ENCODE assay signal across 19 cellular contexts in the genomic region with DNA sequence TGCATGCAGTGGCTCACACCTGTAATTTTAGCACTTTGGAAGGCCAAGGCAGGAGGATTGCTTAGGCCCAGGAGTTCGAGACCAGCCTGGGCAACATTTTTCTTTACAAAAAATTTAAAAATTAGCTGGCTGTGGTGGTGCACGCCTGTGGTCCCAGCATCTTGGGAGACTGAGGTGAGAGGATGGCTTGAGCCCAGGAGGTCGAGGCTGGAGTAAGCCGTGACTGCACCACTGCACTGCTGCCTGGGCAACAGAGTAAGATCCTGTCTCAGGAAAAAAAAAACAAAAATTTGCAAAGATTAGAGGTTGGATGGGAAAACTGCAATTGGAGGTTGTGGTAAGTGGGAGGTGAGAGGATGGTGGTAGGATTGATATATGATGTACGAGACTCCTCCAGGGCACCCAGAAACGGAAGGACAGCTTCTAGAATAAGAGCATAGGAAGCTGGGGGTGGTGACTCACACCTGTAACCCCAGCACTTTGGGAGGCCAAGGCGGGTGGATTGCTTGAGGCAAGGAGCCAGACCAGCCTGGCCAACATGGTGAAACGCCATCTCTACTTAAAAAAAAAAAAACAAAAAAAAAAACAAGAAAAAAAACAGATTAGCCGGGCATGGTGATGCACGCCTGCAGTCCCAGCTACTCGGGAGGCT. TPM values are rescaled to one million over a fixed set of nuclear protein-coding genes. Genes with fewer than 3 reads are reported as not detected.
DNase-seq lines count a peak whose midpoint lies in the region; ATAC-seq and TF ChIP-seq lines count a peak whose summit lies in the region.
"Had no signal": no experiment of that assay in that cellular context is flagged by ENCODE, and none has a peak within 500 bp of the region (broad histone marks: within the 10 kb centered on the region; RNA-seq: fewer than 3 reads in every experiment).

No MANE protein-coding gene starts in this region.

- no peak overlapping the region for H3K4me3 ChIP-seq in neutrophil (ENCODE audit: low read depth in 1 of 2, low read length in 1 of 2)
- H3K4me3 ChIP-seq in mucosa of descending colon = no peak overlapping the region
- H3K4me3 ChIP-seq: GM12878 had no signal

- H3K27ac Mint-ChIP-seq in activated naive CD4-positive, alpha-beta T cell treated with anti-CD3 and anti-CD28 coated beads, Interleukin-2, amount 50 U/mL, for 24 hours = peak overlapping the region; percentile 42
- peak overlapping the region; percentile 8 for H3K27ac Mint-ChIP-seq in activated B cell treated with CpG ODN at 0.5 μM for 24 hours

- H3K27ac ChIP-seq in neutrophil = peak overlapping the region; percentile 84
- H3K27ac ChIP-seq: C4-2B had no signal

- TF ChIP-seq CTCF in activated B cell treated with CpG ODN at 0.5 μM for 24 hours (IDR thresholded peaks at IDR 0.05) (no peak), neutrophil (IDR thresholded peaks at IDR 0.05) (no peak), mucosa of descending colon (IDR thresholded peaks at IDR 0.05) (no peak)

- H3K36me3 Mint-ChIP-seq in activated naive CD4-positive, alpha-beta T cell treated with anti-CD3 and anti-CD28 coated beads, Interleukin-2, amount 50 U/mL, for 24 hours = no peaks in the 10 kb centered on the region
- no peaks in the 10 kb centered on the region for H3K36me3 Mint-ChIP-seq in activated B cell treated with CpG ODN at 0.5 μM for 24 hours (ENCODE audit: low read depth)

- no peak overlapping the region for H3K4me3 Mint-ChIP-seq in activated naive CD4-positive, alpha-beta T cell treated with anti-CD3 and anti-CD28 coated beads, Interleukin-2, amount 50 U/mL, for 24 hours
- H3K4me3 Mint-ChIP-seq in activated B cell treated with CpG ODN at 0.5 μM for 24 hours = no peak overlapping the region

- DNase-seq in activated naive CD4-positive, alpha-beta T cell (lab: John Stamatoyannopoulos, UW) = no peak
- DNase-seq in Daoy (ENCODE audit: low read depth) (peak; percentile 32), activated B cell treated with CpG ODN at 0.5 μM for 24 hours (no peak), occipital lobe (lab: John Stamatoyannopoulos, UW) (no peak), mucosa of descending colon (no peak)
- no peak for DNase-seq in activated CD4-positive, alpha-beta T cell treated with anti-CD3 and anti-CD28 coated beads, Interleukin-2, amount 50 U/mL, for 48 hours
- DNase-seq: COR-L47, DMS79, H7, NCI-H1105 treated with DMSO at 0.1 percent for 48 hours, NCI-H2081, NCI-H2171 treated with DMSO at 0.1 percent for 48 hours, NCI-H446 treated with DMSO at 0.1 percent for 48 hours, NCI-H526 treated with DMSO at 0.1 percent for 48 hours, Right ventricle myocardium superior had no signal

- ATAC-seq in activated B cell treated with CpG ODN at 0.5 μM for 24 hours (ENCODE audit: low read depth) (no peak), mucosa of descending colon (no peak)
- ATAC-seq: GM12878 had no signal

- H3K9me3 ChIP-seq in neutrophil = no peaks in the 10 kb centered on the region
- H3K9me3 ChIP-seq in mucosa of descending colon = no peaks in the 10 kb centered on the region

- no peaks in the 10 kb centered on the region for H3K27me3 Mint-ChIP-seq in activated naive CD4-positive, alpha-beta T cell treated with anti-CD3 and anti-CD28 coated beads, Interleukin-2, amount 50 U/mL, for 24 hours
- no peaks in the 10 kb centered on the region for H3K27me3 Mint-ChIP-seq in activated B cell treated with CpG ODN at 0.5 μM for 24 hours

- H3K4me1 ChIP-seq in neutrophil (ENCODE audit: control insufficient read depth in 1 of 2, insufficient read depth in 1 of 2, low read depth in 1 of 2, low read length in 1 of 2) = peaks cover 59 to 60% of the 10 kb centered on the region in 2 experiments
- H3K4me1 ChIP-seq in mucosa of descending colon (ENCODE audit: low read depth) = peaks cover 12% of the 10 kb centered on the region

- no peaks in the 10 kb centered on the region for H3K9me3 Mint-ChIP-seq in activated naive CD4-positive, alpha-beta T cell treated with anti-CD3 and anti-CD28 coated beads, Interleukin-2, amount 50 U/mL, for 24 hours
- H3K9me3 Mint-ChIP-seq in activated B cell treated with CpG ODN at 0.5 μM for 24 hours = no peaks in the 10 kb centered on the region

- no peaks in the 10 kb centered on the region for H3K27me3 ChIP-seq in neutrophil

- H3K36me3 ChIP-seq in neutrophil (peaks cover 5% of the 10 kb centered on the region), mucosa of descending colon (ENCODE audit: low read depth) (no peaks in the 10 kb centered on the region)

- POLR2A ChIA-PET in activated B cell treated with CpG ODN at 0.5 μM for 24 hours (lab: Charles Lee) = interaction anchor here (0.7 to 1.0 kb wide), 3 partner anchors 9 to 410 kb away, joined by 3 read pairs; no protein-coding TSS in a partner anchor

- intact Hi-C loops in activated B cell treated with CpG ODN at 0.5 μM for 24 hours (cut with micrococcal nuclease) (no loop called here), mucosa of descending colon (cut with DNase I, micrococcal nuclease) (no loop called here)

- CTCF ChIA-PET in activated B cell treated with CpG ODN at 0.5 μM for 24 hours (lab: Charles Lee) = no interaction called here

- peaks cover 34% of the 10 kb centered on the region for H3K4me1 Mint-ChIP-seq in activated naive CD4-positive, alpha-beta T cell treated with anti-CD3 and anti-CD28 coated beads, Interleukin-2, amount 50 U/mL, for 24 hours
- H3K4me1 Mint-ChIP-seq in activated B cell treated with CpG ODN at 0.5 μM for 24 hours = peaks cover 25% of the 10 kb centered on the region

RNA-seq across cellular contexts. Expression of a gene that starts 19.1 kb away (rescaled TPM):
- total RNA-seq in Daoy (2014; rRNA removed; shearing (Covaris generic)) = 22.8 and 34.8 TPM in 2 replicates
- total RNA-seq in activated B cell treated with CpG ODN at 0.5 μM for 24 hours (104 and 128 TPM in 2 replicates), occipital lobe (3.0 TPM), mucosa of descending colon (10 to 100 TPM; 55.7 to 77.0 (median 61.8) TPM)
